In genomic region chr1:119873166-119874025, GRCh38 we compare ENCODE assay signal across 12 cellular contexts. TPM values are rescaled to one million over a fixed set of nuclear protein-coding genes. Genes with fewer than 3 reads are reported as not detected.
DNase-seq lines count a peak whose midpoint lies in the region; ATAC-seq and TF ChIP-seq lines count a peak whose summit lies in the region.
"Had no signal": no experiment of that assay in that cellular context is flagged by ENCODE, and none has a peak within 500 bp of the region (broad histone marks: within the 10 kb centered on the region; RNA-seq: fewer than 3 reads in every experiment).

No MANE protein-coding gene starts in this region.

- H3K36me3 Mint-ChIP-seq in stimulated activated memory B cell treated with anti-CD40 and anti-IgM and Interleukin-4, amounts not matched to agents 10 μg/mL and 1 μg/mL and 100 μg/mL, for 72 hours, result no peaks in the 10 kb centered on the region

- H3K9me3 Mint-ChIP-seq in stimulated activated memory B cell treated with anti-CD40 and anti-IgM and Interleukin-4, amounts not matched to agents 10 μg/mL and 1 μg/mL and 100 μg/mL, for 72 hours, result no peaks in the 10 kb centered on the region

- ATAC-seq in SK-N-SH treated with all-trans-retinoic acid at 6 μM for 48 hours, result peak; percentile 77
- peak; percentile 48 for ATAC-seq in stimulated activated memory B cell treated with anti-CD40 and anti-IgM and Interleukin-4, amounts not matched to agents 10 μg/mL and 1 μg/mL and 100 μg/mL, for 72 hours

- H3K4me3 ChIP-seq in fibroblast of the aortic adventitia (ENCODE audit: low read depth, low read length), result no peak overlapping the region
- H3K4me3 ChIP-seq: coronary artery had no signal

- peaks cover 17% of the 10 kb centered on the region for H3K27me3 Mint-ChIP-seq in stimulated activated memory B cell treated with anti-CD40 and anti-IgM and Interleukin-4, amounts not matched to agents 10 μg/mL and 1 μg/mL and 100 μg/mL, for 72 hours

- no peak for TF ChIP-seq CTCF in fibroblast of the aortic adventitia (IDR thresholded peaks at IDR 0.05; ENCODE audit: insufficient read depth, low read length)

- H3K4me3 Mint-ChIP-seq in stimulated activated memory B cell treated with anti-CD40 and anti-IgM and Interleukin-4, amounts not matched to agents 10 μg/mL and 1 μg/mL and 100 μg/mL, for 72 hours, result no peak overlapping the region

- DNase-seq in DMS 273 (lab: John Stamatoyannopoulos, UW; ENCODE audit: unreplicated experiment) (peak; percentile 21), DMS 273 treated with DMSO at 0.1 percent for 48 hours (lab: John Stamatoyannopoulos, UW) (no peak), fibroblast of the aortic adventitia (ENCODE audit: low read depth) (peak; percentile 96), NCI-H2107 (lab: John Stamatoyannopoulos, UW) (no peak), NCI-H146 (lab: John Stamatoyannopoulos, UW) (no peak), midbrain (lab: John Stamatoyannopoulos, UW) (no peak)
- DNase-seq: activated T-cell treated with anti-CD3 and anti-CD28 coated beads for 4 hours, NCI-H446 treated with DMSO at 0.1 percent for 48 hours had no signal

- no peak overlapping the region for H3K27ac Mint-ChIP-seq in stimulated activated memory B cell treated with anti-CD40 and anti-IgM and Interleukin-4, amounts not matched to agents 10 μg/mL and 1 μg/mL and 100 μg/mL, for 72 hours

- H3K4me1 Mint-ChIP-seq in stimulated activated memory B cell treated with anti-CD40 and anti-IgM and Interleukin-4, amounts not matched to agents 10 μg/mL and 1 μg/mL and 100 μg/mL, for 72 hours, result peaks cover 7% of the 10 kb centered on the region

TF ChIP-seq in SK-N-SH treated with all-trans-retinoic acid at 6 μM for 48 hours, 23 proteins besides CTCF, POLR2A, EP300 and RAD21:
- TF ChIP-seq ARNTL (CRISPR knock-in tag; IDR thresholded peaks at IDR 0.05; ENCODE audit: borderline replicate concordance, low read depth), result no peak
- peak; percentile 82 for TF ChIP-seq CSRNP3 (CRISPR knock-in tag; IDR thresholded peaks at IDR 0.05)
- TF ChIP-seq SNAI2 (CRISPR knock-in tag; IDR thresholded peaks at IDR 0.05), result 0 out of 2 replicates have a peak, but pooled peaks have one; percentile 54
- TF ChIP-seq CREB5 (CRISPR knock-in tag; IDR thresholded peaks at IDR 0.05; ENCODE audit: low read depth), result no peak; the same call in 1 of the 2 replicates
- peak; percentile 88 for TF ChIP-seq TSHZ2 (CRISPR knock-in tag; IDR thresholded peaks at IDR 0.05)
- peak; percentile 84 for TF ChIP-seq TCF4 (CRISPR knock-in tag; IDR thresholded peaks at IDR 0.05; ENCODE audit: borderline replicate concordance)
- peak; percentile 59; the same call in 1 of the 2 replicates for TF ChIP-seq ZC3H10 (CRISPR knock-in tag; IDR thresholded peaks at IDR 0.05)
- TF ChIP-seq ISL1 (CRISPR knock-in tag; IDR thresholded peaks at IDR 0.05), result peak; percentile 82
- TF ChIP-seq TOX (CRISPR knock-in tag; IDR thresholded peaks at IDR 0.05; ENCODE audit: borderline replicate concordance), result no peak; the same call in 1 of the 2 replicates
- no peak for TF ChIP-seq ZNF8 (CRISPR knock-in tag; IDR thresholded peaks at IDR 0.05)

RNA-seq across cellular contexts. Expression of gene ADAM30, which starts 22.9 kb away (rescaled TPM):
- not detected in 2 replicates for total RNA-seq in fibroblast of the aortic adventitia (ENCODE audit: low replicate concordance)
- total RNA-seq: pulmonary artery endothelial cell had no signal

Comparison
In these comparisons a context has a peak if more than half of its experiments do, and no peak if none do; other contexts are left out.
1. DNase-seq: peak in DMS 273 (single experiment) and fibroblast of the aortic adventitia (single experiment); none in DMS 273 treated with DMSO at 0.1 percent for 48 hours (single experiment), NCI-H2107 (single experiment), NCI-H146 (single experiment) and midbrain (single experiment).